In the genomic region with DNA sequence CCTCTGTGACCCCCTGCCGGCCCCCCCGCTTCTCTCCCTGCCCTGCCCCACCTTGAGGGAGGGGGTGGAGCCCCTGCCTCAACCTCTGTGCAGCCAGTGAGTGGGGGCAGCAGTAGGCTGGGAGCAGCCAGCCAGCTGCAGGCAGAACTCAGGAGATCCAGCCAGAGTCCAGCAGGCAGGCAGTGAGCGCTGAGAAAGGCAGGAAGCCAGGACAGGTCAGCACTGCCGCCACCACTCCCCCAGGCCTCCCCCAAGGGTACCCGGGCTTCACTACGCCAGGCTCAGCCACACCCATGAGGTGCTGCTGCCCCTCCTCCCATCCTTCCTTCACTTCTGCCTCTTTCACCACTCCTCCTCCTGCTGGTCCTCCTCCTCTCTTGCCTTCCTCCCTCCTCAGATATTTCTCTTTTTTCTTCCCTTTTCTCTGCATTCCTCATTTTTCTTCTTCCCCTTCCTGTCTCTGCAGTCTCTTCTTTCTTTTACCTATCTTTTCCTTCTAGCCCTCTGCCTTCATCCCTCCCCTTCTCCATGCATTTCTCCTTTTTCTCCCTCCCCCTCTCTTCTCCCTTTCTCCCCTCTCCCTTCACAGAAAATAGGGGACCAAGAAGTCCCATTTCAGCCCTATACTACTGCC, we compare ENCODE assay signal across 20 cellular contexts. TPM values are rescaled to one million over a fixed set of nuclear protein-coding genes. Genes with fewer than 3 reads are reported as not detected.
"Had no signal": no experiment of that assay in that cellular context is flagged by ENCODE, and none has a peak within 500 bp of the region (broad histone marks: within the 10 kb centered on the region; RNA-seq: fewer than 3 reads in every experiment).

No MANE protein-coding gene starts in this region.

- H3K27me3 ChIP-seq: ascending aorta, hepatocyte, left lung, right atrium auricular region, upper lobe of left lung had no signal

- FAIRE-seq: bronchial epithelial cell, kidney had no signal

- DNase-seq: activated CD4-positive, alpha-beta memory T cell treated with anti-CD3 and anti-CD28 coated beads for 36 hours; activated CD8-positive, alpha-beta memory T cell treated with anti-CD3 and anti-CD28 coated beads, Interleukin-2, amount 10 ng/mL, durations not matched to agents 7 days and 5 days; activated naive CD4-positive, alpha-beta T cell treated with anti-CD3 and anti-CD28 coated beads for 36 hours; activated T-cell treated with anti-CD3 and anti-CD28 coated beads, Interleukin-2, amount 50 U/mL, for 1 hour; dermis blood vessel endothelial cell; endodermal cell; kidney; mammary epithelial cell; stimulated activated CD4-positive, alpha-beta T cell treated with anti-CD3 and anti-CD28 coated beads, Interleukin-4, amount 100 ng/mL, for 24 hours; stimulated activated CD8-positive, alpha-beta memory T cell treated with anti-CD3 and anti-CD28 coated beads, Interleukin-4, amount 100 ng/mL, for 48 hours had no signal

- ATAC-seq: activated CD8-positive, alpha-beta memory T cell treated with anti-CD3 and anti-CD28 coated beads, Interleukin-2, amount 10 ng/mL, durations not matched to agents 7 days and 5 days; left lung; naive thymus-derived CD8-positive, alpha-beta T cell had no signal

- H3K4me2 ChIP-seq: hepatocyte had no signal

- H2AFZ ChIP-seq: hepatocyte had no signal

- H3K9me3 ChIP-seq: ascending aorta, left lung, right atrium auricular region, upper lobe of left lung had no signal

- H3K4me1 ChIP-seq: ascending aorta had no signal

- H3K27ac ChIP-seq: ascending aorta, hepatocyte, left lung, right atrium auricular region, skin epidermis, upper lobe of left lung, VCaP had no signal

- H3K4me3 ChIP-seq: ascending aorta, hepatocyte, left lung, right atrium auricular region, skin epidermis, upper lobe of left lung had no signal

RNA-seq across cellular contexts. Expression of a gene that starts 19.8 kb away (rescaled TPM):
- total RNA-seq: activated CD8-positive, alpha-beta memory T cell treated with anti-CD3 and anti-CD28 coated beads, Interleukin-2, amount 10 ng/mL, durations not matched to agents 7 days and 5 days; activated naive CD4-positive, alpha-beta T cell treated with anti-CD3 and anti-CD28 coated beads for 36 hours; bronchial epithelial cell; epithelial cell of proximal tubule; naive thymus-derived CD8-positive, alpha-beta T cell had no signal
- polyA plus RNA-seq: mammary epithelial cell; naive thymus-derived CD8-positive, alpha-beta T cell had no signal
